In the genomic region with DNA sequence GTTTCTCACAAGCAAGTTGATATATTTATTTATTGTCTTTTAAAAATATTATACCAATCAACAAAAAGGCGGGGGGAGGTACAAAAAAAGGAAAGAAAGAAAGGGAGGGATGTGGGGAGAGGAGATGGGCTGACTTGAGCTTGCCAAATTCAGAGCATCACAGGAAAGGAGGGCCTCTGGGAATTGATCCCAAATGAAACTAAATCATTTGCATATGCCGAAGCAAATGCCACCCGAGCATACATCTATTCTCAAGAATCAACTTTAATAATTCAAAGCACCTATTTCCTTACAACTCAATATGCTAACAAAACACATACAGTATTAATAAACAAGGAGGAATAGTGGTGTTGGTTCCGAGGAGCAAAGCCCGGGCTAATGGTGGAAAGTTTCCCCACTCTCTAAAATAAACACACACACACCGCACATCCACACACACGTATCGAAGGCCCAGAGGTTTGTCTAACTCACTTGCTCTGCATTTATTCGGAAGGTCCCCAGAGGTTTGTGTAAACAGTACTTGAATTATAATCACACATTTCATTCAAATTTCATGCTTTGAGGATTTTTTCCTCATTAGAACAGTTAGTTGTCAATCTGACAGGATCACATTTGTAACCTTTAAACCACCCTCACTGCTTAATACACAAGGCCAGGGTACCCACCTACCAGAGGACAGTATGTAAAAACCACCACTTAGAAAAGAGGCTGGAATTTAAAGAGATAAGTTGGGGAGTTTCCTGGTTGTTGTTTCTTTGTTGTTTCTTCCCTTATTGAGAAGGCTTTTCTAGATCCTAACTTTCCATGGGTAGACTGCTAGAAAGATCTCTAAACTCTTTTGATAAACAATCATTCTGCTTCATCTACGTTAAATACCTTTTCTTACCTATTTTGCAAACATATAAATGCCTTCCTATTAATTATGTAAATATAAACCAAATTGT, we compare ENCODE assay signal across 10 cellular contexts.
DNase-seq lines count a peak whose midpoint lies in the region; ATAC-seq and TF ChIP-seq lines count a peak whose summit lies in the region.
"Had no signal": no experiment of that assay in that cellular context is flagged by ENCODE, and none has a peak within 500 bp of the region (broad histone marks: within the 10 kb centered on the region; RNA-seq: fewer than 3 reads in every experiment).

No MANE protein-coding gene starts in this region.

- H3K36me3 ChIP-seq in KMS-11 (ENCODE audit: insufficient read depth) (no peaks in the 10 kb centered on the region), muscle layer of duodenum (ENCODE audit: control insufficient read depth in 1 of 2, insufficient read depth in 2 of 2, low read length in 2 of 2) (peaks cover 0 to 3% of the 10 kb centered on the region in 2 donors), WERI-Rb-1 (no peaks in the 10 kb centered on the region)

- H3K27ac ChIP-seq in KMS-11 (peak overlapping the region; percentile 91), muscle layer of duodenum (ENCODE audit: low read length) (peak overlapping the region; percentile 90), WERI-Rb-1 (no peak overlapping the region)

- H3K4me1 ChIP-seq in KMS-11 (ENCODE audit: low read depth, poor library complexity, severe bottlenecking), result peaks cover 49% of the 10 kb centered on the region
- peaks cover 0 to 8% of the 10 kb centered on the region in 2 donors for H3K4me1 ChIP-seq in muscle layer of duodenum (ENCODE audit: control insufficient read depth in 1 of 2, insufficient read depth in 2 of 2, low read length in 2 of 2)

- TF ChIP-seq CTCF in AG09309 (IDR thresholded peaks at IDR 0.05; ENCODE audit: control insufficient read depth, insufficient read depth, low read depth, low read length, missing control alignments) (no peak), KMS-11 (conservative IDR thresholded peaks at IDR 0.05; ENCODE audit: low read depth, low read length) (no peak), astrocyte of the spinal cord (IDR thresholded peaks at IDR 0.05; ENCODE audit: low read depth, low read length) (no peak), WERI-Rb-1 (IDR thresholded peaks at IDR 0.05; ENCODE audit: low read depth, low read length) (no peak)

- no peaks in the 10 kb centered on the region for H3K9me3 ChIP-seq in muscle layer of duodenum (ENCODE audit: control insufficient read depth in 1 of 2, low read length in 2 of 2)
- H3K9me3 ChIP-seq in WERI-Rb-1 (ENCODE audit: severe bottlenecking), result no peaks in the 10 kb centered on the region

- in situ Hi-C loops in astrocyte of the spinal cord (cut with HindIII; ENCODE audit: low sequenced_read_pairs), result no loop called here

- no peak for ATAC-seq in stimulated activated naive CD8-positive, alpha-beta T cell treated with anti-CD3 and anti-CD28 coated beads, Interleukin-15, Interleukin-2, amounts not matched to agents 100 U/mL and 50 U/mL, for 24 hours

- no peak overlapping the region for H2AFZ ChIP-seq in KMS-11 (ENCODE audit: low read depth)

- peak overlapping the region; percentile 100 for H3K4me2 ChIP-seq in KMS-11

- no peak for DNase-seq in AG09309 (ENCODE audit: low read depth)
- DNase-seq in astrocyte of the spinal cord (ENCODE audit: low read depth, low spot score), result peak; percentile 47
- no peak for DNase-seq in effector CD8-positive, alpha-beta T cell (lab: John Stamatoyannopoulos, UW)
- DNase-seq in WERI-Rb-1, result no peak
- DNase-seq in DMS153 (lab: John Stamatoyannopoulos, UW), result no peak
- DNase-seq in stimulated activated naive CD8-positive, alpha-beta T cell treated with anti-CD3 and anti-CD28 coated beads, Interleukin-15, Interleukin-2, amounts not matched to agents 100 U/mL and 50 U/mL, for 24 hours, result no peak
- DNase-seq: activated CD4-positive, alpha-beta T cell treated with anti-CD3 and anti-CD28 coated beads, Interleukin-2, amount 50 U/mL, for 4 hours; trophoblast cell had no signal

- H4K20me1 ChIP-seq in KMS-11 (ENCODE audit: insufficient read depth), result no peaks in the 10 kb centered on the region

- H3K79me2 ChIP-seq in KMS-11 (ENCODE audit: insufficient read depth, low read depth), result peaks cover 93% of the 10 kb centered on the region

- H3K4me3 ChIP-seq in AG09309 (ENCODE audit: control insufficient read depth, low read depth, low read length) (peak overlapping the region; percentile 55), KMS-11 (IDR thresholded peaks at IDR 0.05; ENCODE audit: insufficient read depth, low read depth, low read length) (peak overlapping the region; percentile 40), astrocyte of the spinal cord (ENCODE audit: low read depth, low read length) (peak overlapping the region; percentile 13), muscle layer of duodenum (ENCODE audit: low read depth in 1 of 2, low read length in 2 of 2) (peak overlapping the region; percentile 87 to 92), WERI-Rb-1 (ENCODE audit: low read depth, low read length) (no peak overlapping the region)

- H3K9ac ChIP-seq in KMS-11, result peak overlapping the region; percentile 91

- no peaks in the 10 kb centered on the region for H3K27me3 ChIP-seq in KMS-11 (ENCODE audit: insufficient read depth, low read depth)
- no peaks in the 10 kb centered on the region for H3K27me3 ChIP-seq in muscle layer of duodenum (ENCODE audit: low read depth, low read length)
- no peaks in the 10 kb centered on the region for H3K27me3 ChIP-seq in WERI-Rb-1 (ENCODE audit: insufficient read depth, low read depth, severe bottlenecking)
